Comparison of ENCODE assay signal across 9 cellular contexts in the genomic region with DNA sequence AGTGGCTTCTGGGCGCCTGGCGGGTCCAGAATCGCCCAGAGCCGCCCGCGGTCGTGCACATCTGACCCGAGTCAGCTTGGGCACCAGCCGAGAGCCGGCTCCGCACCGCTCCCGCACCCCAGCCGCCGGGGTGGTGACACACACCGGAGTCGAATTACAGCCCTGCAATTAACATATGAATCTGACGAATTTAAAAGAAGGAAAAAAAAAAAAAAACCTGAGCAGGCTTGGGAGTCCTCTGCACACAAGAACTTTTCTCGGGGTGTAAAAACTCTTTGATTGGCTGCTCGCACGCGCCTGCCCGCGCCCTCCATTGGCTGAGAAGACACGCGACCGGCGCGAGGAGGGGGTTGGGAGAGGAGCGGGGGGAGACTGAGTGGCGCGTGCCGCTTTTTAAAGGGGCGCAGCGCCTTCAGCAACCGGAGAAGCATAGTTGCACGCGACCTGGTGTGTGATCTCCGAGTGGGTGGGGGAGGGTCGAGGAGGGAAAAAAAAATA. TPM values are rescaled to one million over a fixed set of nuclear protein-coding genes. Genes with fewer than 3 reads are reported as not detected.
DNase-seq lines count a peak whose midpoint lies in the region; ATAC-seq and TF ChIP-seq lines count a peak whose summit lies in the region.
"Had no signal": no experiment of that assay in that cellular context is flagged by ENCODE, and none has a peak within 500 bp of the region (broad histone marks: within the 10 kb centered on the region; RNA-seq: fewer than 3 reads in every experiment).

A gene with protein sequence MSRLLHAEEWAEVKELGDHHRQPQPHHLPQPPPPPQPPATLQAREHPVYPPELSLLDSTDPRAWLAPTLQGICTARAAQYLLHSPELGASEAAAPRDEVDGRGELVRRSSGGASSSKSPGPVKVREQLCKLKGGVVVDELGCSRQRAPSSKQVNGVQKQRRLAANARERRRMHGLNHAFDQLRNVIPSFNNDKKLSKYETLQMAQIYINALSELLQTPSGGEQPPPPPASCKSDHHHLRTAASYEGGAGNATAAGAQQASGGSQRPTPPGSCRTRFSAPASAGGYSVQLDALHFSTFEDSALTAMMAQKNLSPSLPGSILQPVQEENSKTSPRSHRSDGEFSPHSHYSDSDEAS (plus strand): TSS at position 422 of the 498 bp plus-strand sequence. CDS start 174 bp downstream, outside the sequence.

- no peak within 1 kb of the TSS for H3K27ac Mint-ChIP-seq in CD14-positive monocyte
- no peak within 1 kb of the TSS for H3K27ac Mint-ChIP-seq in activated T-helper 17 cell treated with anti-CD3 and anti-CD28 coated beads, Interleukin-2, amount 50 U/mL, for 72 hours

- H3K9ac ChIP-seq in iPS-18a (ENCODE audit: low read length) = no peak within 1 kb of the TSS
- H3K9ac ChIP-seq in stomach smooth muscle (ENCODE audit: low read length in 2 of 2) = no peak within 1 kb of the TSS

- H3K27ac ChIP-seq in iPS-18a (ENCODE audit: low read length) (no peak within 1 kb of the TSS), stomach smooth muscle (ENCODE audit: low read length) (no peak within 1 kb of the TSS)

- no peaks in the 10 kb centered on the region for H3K9me3 ChIP-seq in iPS-18a (ENCODE audit: control insufficient read depth, low read depth, low read length)
- H3K9me3 ChIP-seq in stomach smooth muscle (ENCODE audit: control insufficient read depth in 2 of 2, low read length in 2 of 2) = peaks cover 0 to 4% of the 10 kb centered on the region in 2 donors

- peaks cover 86 to 92% (median 88%) of the 10 kb centered on the region in 3 donors for H3K27me3 Mint-ChIP-seq in CD14-positive monocyte (ENCODE audit: low read depth in 3 of 3)
- peaks cover 60% of the 10 kb centered on the region for H3K27me3 Mint-ChIP-seq in activated T-helper 17 cell treated with anti-CD3 and anti-CD28 coated beads, Interleukin-2, amount 50 U/mL, for 72 hours

- peaks cover 0 to 3% of the 10 kb centered on the region in 2 donors for H3K36me3 Mint-ChIP-seq in CD14-positive monocyte
- H3K36me3 Mint-ChIP-seq in activated T-helper 17 cell treated with anti-CD3 and anti-CD28 coated beads, Interleukin-2, amount 50 U/mL, for 72 hours (ENCODE audit: low read depth) = peaks cover 4% of the 10 kb centered on the region

- H3K4me3 ChIP-seq in iPS-18a (ENCODE audit: low read length) (peak within 1 kb of the TSS; percentile 54), stomach smooth muscle (ENCODE audit: low read length in 2 of 2) (peak within 1 kb of the TSS; percentile 62 to 65)

- peaks cover 15% of the 10 kb centered on the region for H3K4me1 Mint-ChIP-seq in CD14-positive monocyte
- H3K4me1 Mint-ChIP-seq in activated T-helper 17 cell treated with anti-CD3 and anti-CD28 coated beads, Interleukin-2, amount 50 U/mL, for 72 hours = no peaks in the 10 kb centered on the region

- no peak for TF ChIP-seq CTCF in CD14-positive monocyte (IDR thresholded peaks at IDR 0.05)

- intact Hi-C loops in CD14-positive monocyte (cut with micrococcal nuclease) = no loop called here

- peak within 1 kb of the TSS; percentile 45 to 82 for H3K4me3 Mint-ChIP-seq in CD14-positive monocyte
- peak within 1 kb of the TSS; percentile 67 for H3K4me3 Mint-ChIP-seq in activated T-helper 17 cell treated with anti-CD3 and anti-CD28 coated beads, Interleukin-2, amount 50 U/mL, for 72 hours

- no peaks in the 10 kb centered on the region for H3K36me3 ChIP-seq in iPS-18a (ENCODE audit: control insufficient read depth, low read depth, low read length)
- H3K36me3 ChIP-seq in stomach smooth muscle (ENCODE audit: control insufficient read depth in 2 of 2, insufficient read depth in 2 of 2, low read length in 2 of 2) = no peaks in the 10 kb centered on the region

- no peak for DNase-seq in CD14-positive monocyte (ENCODE audit: low spot score)
- peak; percentile 66 for DNase-seq in HT1080 (ENCODE audit: low read depth)
- DNase-seq in kidney glomerular epithelial cell (lab: John Stamatoyannopoulos, UW) = no peak

- H3K27me3 ChIP-seq in iPS-18a (ENCODE audit: control insufficient read depth, insufficient read depth, low read length) (peaks cover 93% of the 10 kb centered on the region), stomach smooth muscle (ENCODE audit: control insufficient read depth in 1 of 2, insufficient read depth in 2 of 2, low read length in 2 of 2) (peaks cover 43 to 71% of the 10 kb centered on the region in 2 donors)

- H3K4me1 ChIP-seq in iPS-18a (ENCODE audit: control insufficient read depth, low read depth, low read length) (peaks cover 43% of the 10 kb centered on the region), stomach smooth muscle (ENCODE audit: control insufficient read depth, insufficient read depth, low read length) (peaks cover 20% of the 10 kb centered on the region)

- peaks cover 3 to 22% (median 8%) of the 10 kb centered on the region in 7 donors for H3K9me3 Mint-ChIP-seq in CD14-positive monocyte
- H3K9me3 Mint-ChIP-seq in activated T-helper 17 cell treated with anti-CD3 and anti-CD28 coated beads, Interleukin-2, amount 50 U/mL, for 72 hours = no peaks in the 10 kb centered on the region

- no peak for ATAC-seq in activated T-helper 17 cell treated with anti-CD3 and anti-CD28 coated beads, Interleukin-2, amount 50 U/mL, for 72 hours (replicated peaks)
- ATAC-seq in GM19452 (IDR thresholded peaks at IDR 0.05; ENCODE audit: unreplicated experiment) = no peak
- no peak for ATAC-seq in HG02759 (IDR thresholded peaks at IDR 0.05; ENCODE audit: unreplicated experiment)

RNA-seq across cellular contexts. Expression of the gene that starts here (rescaled TPM):
- polyA plus RNA-seq in CD14-positive monocyte = not detected
- 0.10 TPM in 1 of 2 replicates, not detected in the other for total RNA-seq in HT1080 (2014; rRNA removed; shearing (Covaris generic))
- polyA plus RNA-seq in HT1080 (2015; cell fraction: cytosol; rRNA removed) = 0.08 TPM in 1 of 2 replicates, not detected in the other
- polyA plus RNA-seq in HT1080 (2015; cell fraction: nucleus; rRNA removed) = 0.08 TPM in 1 of 2 replicates, not detected in the other
- not detected for total RNA-seq in activated T-helper 17 cell treated with anti-CD3 and anti-CD28 coated beads, Interleukin-2, amount 50 U/mL, for 72 hours
- total RNA-seq: dermis microvascular lymphatic vessel endothelial cell had no signal

Comparison
In these comparisons a context has a peak if more than half of its experiments do, and no peak if none do; other contexts are left out.
1. Peak in DNase-seq in HT1080; RNA of the gene not detected or under 1 TPM.